25 cellular contexts compared by ENCODE assay signal in the genomic region with DNA sequence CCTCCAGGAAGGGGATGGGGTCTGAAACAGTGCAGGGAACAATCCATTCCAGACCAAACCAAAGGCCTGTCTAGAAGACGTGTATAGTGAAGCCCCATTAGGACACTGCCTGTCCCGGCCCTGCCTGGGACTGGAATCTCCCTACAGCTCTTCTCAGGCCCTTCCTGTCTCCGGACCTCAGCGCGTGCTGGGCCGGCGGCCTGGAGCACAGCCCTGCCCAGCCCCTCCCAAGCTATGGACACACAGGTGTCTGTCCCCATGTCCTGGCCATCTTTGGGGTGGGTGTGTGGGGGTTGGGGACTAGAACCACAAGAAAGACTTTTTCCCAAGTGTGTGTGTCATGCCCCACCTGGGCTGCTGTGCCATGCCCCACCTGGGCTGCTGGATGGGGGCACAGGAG.
"Had no signal": no experiment of that assay in that cellular context is flagged by ENCODE, and none has a peak within 500 bp of the region (broad histone marks: within the 10 kb centered on the region; RNA-seq: fewer than 3 reads in every experiment).

No MANE protein-coding gene starts in this region.

- H3K36me3 ChIP-seq: stomach, suprapubic skin, thoracic aorta, thyroid gland, tibial artery, transverse colon, upper lobe of left lung, upper lobe of right lung, uterus, vagina had no signal

- H3K4me1 ChIP-seq: stomach, suprapubic skin, testis, thyroid gland, tibial artery, tibial nerve, transverse colon, upper lobe of left lung, upper lobe of right lung, uterus, vagina had no signal

- H3K9me3 ChIP-seq: stomach, suprapubic skin, testis, thoracic aorta, thyroid gland, tibial artery, tibial nerve, transverse colon, upper lobe of left lung, upper lobe of right lung, uterus, vagina had no signal

- H3K27ac ChIP-seq: stomach, suprapubic skin, testis, thoracic aorta, thyroid gland, tibial artery, tibial nerve, transverse colon, upper lobe of left lung, upper lobe of right lung, uterus, vagina had no signal

- H3K27me3 ChIP-seq: suprapubic skin, testis, thyroid gland, tibial nerve, transverse colon, upper lobe of left lung, upper lobe of right lung, uterus, vagina had no signal

- H3K4me3 ChIP-seq: stomach, suprapubic skin, testis, thoracic aorta, thyroid gland, tibial artery, tibial nerve, transverse colon, upper lobe of left lung, upper lobe of right lung, uterus, vagina had no signal

- DNase-seq: stimulated activated CD4-positive, alpha-beta T cell treated with anti-CD3 and anti-CD28 coated beads, Interleukin-2, amount 100 ng/mL, for 48 hours; stimulated activated CD4-positive, alpha-beta T cell treated with anti-CD3 and anti-CD28 coated beads, Interleukin-4, amount 100 ng/mL, for 1 hour; stimulated activated CD4-positive, alpha-beta T cell treated with anti-CD3 and anti-CD28 coated beads, Interleukin-4, amount 100 ng/mL, for 24 hours; stimulated activated CD4-positive, alpha-beta T cell treated with anti-CD3 and anti-CD28 coated beads, Interleukin-4, amount 100 ng/mL, for 4 hours; stimulated activated CD8-positive, alpha-beta memory T cell treated with anti-CD3 and anti-CD28 coated beads, Interleukin-4, amount 100 ng/mL, for 48 hours; stimulated activated naive B cell treated with anti-CD40 and anti-IgM and Interleukin-4, amounts not matched to agents 10 μg/mL and 1 μg/mL and 100 μg/mL, for 72 hours; stimulated activated naive CD4-positive, alpha-beta T cell; stimulated activated naive CD4-positive, alpha-beta T cell treated with Interleukin-2 at 50 U/mL for 16 hours; stimulated activated naive CD8-positive, alpha-beta T cell treated with anti-CD3 and anti-CD28 coated beads, Interleukin-15, amount 100 ng/mL, for 72 hours; stomach; substantia nigra; testis; thyroid gland; tibial artery; transverse colon; trophoblast cell; upper lobe of right lung; uterus had no signal

- ATAC-seq: stimulated activated effector memory CD8-positive, alpha-beta T cell treated with anti-CD3 and anti-CD28 coated beads, Interleukin-12 subunit alpha, Interleukin-12 subunit beta, amount 100 ng/mL, for 72 hours; stimulated activated memory B cell treated with anti-CD40 and anti-IgM and Interleukin-4, amounts not matched to agents 10 μg/mL and 1 μg/mL and 100 μg/mL, for 72 hours; stimulated activated naive B cell treated with anti-CD40 and anti-IgM and Interleukin-4, amounts not matched to agents 10 μg/mL and 1 μg/mL and 100 μg/mL, for 72 hours; stimulated activated naive CD8-positive, alpha-beta T cell treated with anti-CD3 and anti-CD28 coated beads, Interleukin-15, amount 100 ng/mL, for 72 hours; upper lobe of right lung had no signal
